ENCODE assay signal across 1 cellular context in genomic region chr1:205681364-205681763, GRCh38.
TF ChIP-seq lines count a peak whose summit lies in the region.

No MANE protein-coding gene starts in this region.

TF ChIP-seq in H1, 55 proteins besides CTCF, POLR2A, EP300 and RAD21:
- no peak for TF ChIP-seq YY1 (IDR thresholded peaks at IDR 0.05; ENCODE audit: low read depth, low read length)
- TF ChIP-seq POU5F1 (IDR thresholded peaks at IDR 0.05; ENCODE audit: low read depth, low read length) = no peak
- no peak for TF ChIP-seq MAFK (IDR thresholded peaks at IDR 0.05; ENCODE audit: low read depth, low read length)
- TF ChIP-seq NRF1 (IDR thresholded peaks at IDR 0.05; ENCODE audit: low read depth, low read length) = no peak
- TF ChIP-seq BRCA1 (IDR thresholded peaks at IDR 0.05; ENCODE audit: low read depth, low read length) = no peak
- no peak for TF ChIP-seq TAF1 (IDR thresholded peaks at IDR 0.05; ENCODE audit: low read depth, low read length)
- TF ChIP-seq ASH2L (IDR thresholded peaks at IDR 0.05; ENCODE audit: low read length) = no peak
- TF ChIP-seq ATF3 (IDR thresholded peaks at IDR 0.05; ENCODE audit: insufficient read depth, low read depth, low read length) = no peak
- TF ChIP-seq KDM1A (IDR thresholded peaks at IDR 0.05; ENCODE audit: borderline replicate concordance, low read length) = no peak
